ENCODE assay signal across 8 cellular contexts in the genomic region with DNA sequence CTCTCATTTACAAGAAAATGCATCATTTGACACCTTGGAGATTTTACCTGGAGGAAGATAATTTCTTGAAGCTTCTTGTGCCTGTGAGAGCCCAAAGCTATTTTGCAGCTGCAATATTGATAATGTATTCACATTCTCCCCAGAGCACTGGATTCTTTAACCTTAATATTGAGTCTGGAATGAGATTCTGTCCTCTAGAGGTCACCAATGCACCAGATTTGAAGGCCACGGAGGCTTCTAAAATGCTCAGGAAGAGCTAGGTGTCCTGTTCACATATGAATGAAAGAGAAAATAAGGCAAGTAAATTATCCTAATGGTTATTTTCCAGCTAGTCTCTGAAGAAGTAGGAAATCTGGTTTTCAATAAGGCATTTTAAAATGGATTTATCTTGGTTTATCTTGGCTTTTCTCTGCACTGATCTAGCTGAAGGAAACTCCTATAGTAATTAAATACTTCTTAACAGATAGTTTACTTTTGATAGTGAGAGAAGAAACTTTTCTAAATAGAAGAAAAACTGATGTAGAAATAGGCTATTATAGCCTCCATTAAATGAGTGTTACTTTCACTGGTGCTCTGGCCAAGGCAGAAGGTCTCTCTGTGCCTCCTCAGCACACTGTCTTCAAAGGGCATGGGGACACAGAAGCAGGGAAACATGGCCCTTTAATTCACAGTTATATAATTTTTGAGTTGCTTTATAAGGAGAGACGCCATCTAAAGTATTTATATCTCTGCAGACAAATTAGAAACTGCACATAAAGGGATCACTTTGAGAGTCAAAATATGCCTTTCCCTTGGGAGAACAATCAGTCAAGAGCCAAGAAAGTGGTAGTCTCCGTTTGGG.
DNase-seq lines count a peak whose midpoint lies in the region; ATAC-seq and TF ChIP-seq lines count a peak whose summit lies in the region.

No MANE protein-coding gene starts in this region.

- peak overlapping the region in 1 of 5 donors; percentile 5 for H3K27ac ChIP-seq in stomach

- no peak overlapping the region for H3K27ac Mint-ChIP-seq in activated naive CD8-positive, alpha-beta T cell treated with anti-CD3 and anti-CD28 coated beads, Interleukin-2, amount 50 U/mL, for 24 hours

- ATAC-seq in activated naive CD8-positive, alpha-beta T cell treated with anti-CD3 and anti-CD28 coated beads, Interleukin-2, amount 50 U/mL, for 24 hours: no peak
- peak; percentile 87 for ATAC-seq in left ventricle myocardium superior

- intact Hi-C loops in left ventricle myocardium superior (cut with micrococcal nuclease): loop anchor here (5.0 to 10.0 kb wide), 3 partner anchors 285 to 683 kb away; a partner anchor contains a TSS
- intact Hi-C loops in stomach (cut with DNase I; ENCODE audit: low total_unique reads): loop anchor here (5.0 kb wide), 1 partner anchor 683 kb away; a partner anchor contains a TSS

- no peak for TF ChIP-seq EP300 in stomach (IDR thresholded peaks at IDR 0.05)

- H3K9me3 Mint-ChIP-seq in activated naive CD8-positive, alpha-beta T cell treated with anti-CD3 and anti-CD28 coated beads, Interleukin-2, amount 50 U/mL, for 24 hours: no peaks in the 10 kb centered on the region

- in situ Hi-C loops in HAP-1 (cut with MboI; ENCODE audit: low sequenced_read_pairs): loop anchor here (25.0 kb wide), 1 partner anchor 683 kb away; a partner anchor contains a TSS

- no peaks in the 10 kb centered on the region for H3K27me3 ChIP-seq in HAP-1 (ENCODE audit: low read depth)
- H3K27me3 ChIP-seq in stomach: no peaks in the 10 kb centered on the region

- no peak overlapping the region for H3K4me3 ChIP-seq in HAP-1
- H3K4me3 ChIP-seq in stomach: no peak overlapping the region

- no peaks in the 10 kb centered on the region for H3K36me3 ChIP-seq in HAP-1 (replicated peaks)
- no peaks in the 10 kb centered on the region for H3K36me3 ChIP-seq in stomach

- TF ChIP-seq CTCF in stomach (IDR thresholded peaks at IDR 0.05): peak in 3 of 7 experiments; percentile 40 to 50 (median 45)

- no peaks in the 10 kb centered on the region for H3K4me1 Mint-ChIP-seq in activated naive CD8-positive, alpha-beta T cell treated with anti-CD3 and anti-CD28 coated beads, Interleukin-2, amount 50 U/mL, for 24 hours

- H3K4me1 ChIP-seq in HAP-1 (no peaks in the 10 kb centered on the region), stomach (peaks cover 18 to 47% (median 30%) of the 10 kb centered on the region in 4 donors)

- H3K36me3 Mint-ChIP-seq in activated naive CD8-positive, alpha-beta T cell treated with anti-CD3 and anti-CD28 coated beads, Interleukin-2, amount 50 U/mL, for 24 hours (ENCODE audit: low read depth): no peaks in the 10 kb centered on the region

- TF ChIP-seq POLR2A in stomach (IDR thresholded peaks at IDR 0.05): no peak

- no peaks in the 10 kb centered on the region for H3K27me3 Mint-ChIP-seq in activated naive CD8-positive, alpha-beta T cell treated with anti-CD3 and anti-CD28 coated beads, Interleukin-2, amount 50 U/mL, for 24 hours

- 28 to 42% (median 37%) methylated on average over 3 of the region's 3 CpGs for WGBS in stomach, 5 donors

- H3K9me3 ChIP-seq in HAP-1 (no peaks in the 10 kb centered on the region), stomach (no peaks in the 10 kb centered on the region)

- DNase-seq in NOMO-1 (lab: John Stamatoyannopoulos, UW; ENCODE audit: unreplicated experiment in 2 of 2): peak; percentile 7 to 24
- DNase-seq in NOMO-1 treated with dmso at 0.1 percent for 144 hours (lab: John Stamatoyannopoulos, UW; ENCODE audit: unreplicated experiment): no peak
- DNase-seq in HAP-1 (ENCODE audit: low spot score in 2 of 2): peak; percentile 27 to 42
- peak; percentile 50 for DNase-seq in NCI-H2171 treated with DMSO at 0.1 percent for 48 hours (lab: John Stamatoyannopoulos, UW)
- peak; percentile 7 for DNase-seq in activated naive CD8-positive, alpha-beta T cell treated with anti-CD3 and anti-CD28 coated beads, Interleukin-2, amount 50 U/mL, for 24 hours
- DNase-seq in left ventricle myocardium superior: no peak
- peak; percentile 67 for DNase-seq in retina
- DNase-seq in stomach: no peak

- H3K4me3 Mint-ChIP-seq in activated naive CD8-positive, alpha-beta T cell treated with anti-CD3 and anti-CD28 coated beads, Interleukin-2, amount 50 U/mL, for 24 hours: no peak overlapping the region

Comparison
In these comparisons a context has a peak if more than half of its experiments do, and no peak if none do; other contexts are left out.
1. DNase-seq: peak in NOMO-1 (2 of 2), HAP-1 (2 of 2), NCI-H2171 treated with DMSO at 0.1 percent for 48 hours (single experiment), activated naive CD8-positive, alpha-beta T cell treated with anti-CD3 and anti-CD28 coated beads, Interleukin-2, amount 50 U/mL, for 24 hours (single experiment) and retina (single experiment); none in NOMO-1 treated with dmso at 0.1 percent for 144 hours (single experiment), left ventricle myocardium superior (single experiment) and stomach (single experiment).